ENCODE assay signal across 22 cellular contexts in genomic region chr1:28273216-28273860, GRCh38. TPM values are rescaled to one million over a fixed set of nuclear protein-coding genes. Genes with fewer than 3 reads are reported as not detected.
A peak's percentile ranks its signal among the peaks of the same experiment; 100 is the strongest.
DNase-seq lines count a peak whose midpoint lies in the region; ATAC-seq, FAIRE-seq and TF ChIP-seq lines count a peak whose summit lies in the region.
"Had no signal": no experiment of that assay in that cellular context is flagged by ENCODE, and none has a peak within 500 bp of the region (broad histone marks: within the 10 kb centered on the region; RNA-seq: fewer than 3 reads in every experiment).

No MANE protein-coding gene starts in this region.

- no peak for TF ChIP-seq RAD21 in H1 (IDR thresholded peaks at IDR 0.05 in 1 of 2, conservative IDR thresholded peaks at IDR 0.05 in 1 of 2; ENCODE audit: low read depth in 2 of 2, low read length in 2 of 2)

- H4K91ac ChIP-seq in H1 (replicated peaks; ENCODE audit: insufficient read length, low read length), result no peak overlapping the region

- no peak overlapping the region for H2BK120ac ChIP-seq in H1 (replicated peaks; ENCODE audit: low read depth, low read length)

- H3K56ac ChIP-seq in H1 (replicated peaks; ENCODE audit: insufficient read length, low read depth, low read length), result no peak overlapping the region

- H2AK5ac ChIP-seq in H1 (ENCODE audit: low read depth, low read length), result no peak overlapping the region

- ATAC-seq in left cardiac atrium (no peak), Panc1 (peak; percentile 64; the same call in 1 of the 2 replicates), left lung (no peak)
- ATAC-seq in naive thymus-derived CD8-positive, alpha-beta T cell, result no peak
- ATAC-seq: CD8-positive, alpha-beta T cell; GM12878; Right ventricle myocardium inferior had no signal

- no peaks in the 10 kb centered on the region for H3K27me3 Mint-ChIP-seq in naive thymus-derived CD8-positive, alpha-beta T cell
- H3K27me3 Mint-ChIP-seq in Caco-2 (ENCODE audit: insufficient read depth, unreplicated experiment), result no peaks in the 10 kb centered on the region

- FAIRE-seq in H1 (lab: Jason Lieb, UNC), result no peak
- FAIRE-seq: D721Med, GM12878, GM18507 had no signal

- peaks cover 3 to 9% of the 10 kb centered on the region in 2 experiments for H4K20me1 ChIP-seq in H1 (replicated peaks in 1 of 2; ENCODE audit: control insufficient read depth in 1 of 2, insufficient read depth in 2 of 2, low read length in 2 of 2)

- H3K4ac ChIP-seq in H1 (replicated peaks; ENCODE audit: insufficient read length, low read depth, low read length), result no peak overlapping the region

- H3K4me1 ChIP-seq in cardiac muscle cell (ENCODE audit: low read depth) (peaks cover 6% of the 10 kb centered on the region), Panc1 (ENCODE audit: control insufficient read depth, insufficient read depth, low read length) (no peaks in the 10 kb centered on the region), H1 (replicated peaks in 1 of 4; ENCODE audit: control insufficient read depth in 3 of 4, insufficient read depth in 4 of 4, low read length in 3 of 4) (no peaks in the 10 kb centered on the region), sigmoid colon (no peaks in the 10 kb centered on the region), Caco-2 (no peaks in the 10 kb centered on the region), left lung (no peaks in the 10 kb centered on the region)

- POLR2A ChIA-PET in Panc1 (lab: Charles Lee), result no interaction called here
- POLR2A ChIA-PET in H1 (lab: Charles Lee; ENCODE audit: partially characterized antibody), result interaction anchor here (1.0 to 20.8 kb wide), 8 partner anchors 8 to 311 kb away, joined by 3 to 324 read pairs (median 4); partner anchors contain the start of genes ATP5IF1 and SESN2
- POLR2A ChIA-PET in naive thymus-derived CD8-positive, alpha-beta T cell (lab: Charles Lee), result interaction anchor here (0.6 to 1.0 kb wide), 3 partner anchors 13 to 1027 kb away, joined by 3 to 4 read pairs (median 4); no protein-coding TSS in a partner anchor
- POLR2A ChIA-PET in Caco-2 (lab: Charles Lee), result no interaction called here

- intact Hi-C loops in left cardiac atrium (cut with DNase I) (no loop called here), Panc1 (cut with micrococcal nuclease; ENCODE audit: unreplicated experiment) (no loop called here), sigmoid colon (cut with DNase I) (no loop called here), Caco-2 (cut with micrococcal nuclease; ENCODE audit: unreplicated experiment) (no loop called here), left lung (cut with DNase I) (no loop called here)

- H2BK12ac ChIP-seq in H1 (ENCODE audit: low read depth, low read length), result no peak overlapping the region

- no peak overlapping the region for H3K9ac ChIP-seq in H1 (replicated peaks in 1 of 4; ENCODE audit: extremely low read depth in 1 of 4, low read depth in 3 of 4, low read length in 3 of 4)
- H3K9ac ChIP-seq: BLaER1 had no signal

- peaks cover 0 to 29% of the 10 kb centered on the region in 2 experiments; a peak in 2 of 4 replicates for H3K79me2 ChIP-seq in H1 (ENCODE audit: control insufficient read depth in 1 of 2, insufficient read depth in 2 of 2, low read length in 2 of 2)

- H2BK5ac ChIP-seq in H1 (ENCODE audit: low read depth, low read length), result no peak overlapping the region

- H4K8ac ChIP-seq in H1 (ENCODE audit: extremely low read depth, insufficient read depth, low read length), result peak overlapping the region; percentile 59; the same call in 1 of the 2 replicates

- H3K79me1 ChIP-seq in H1 (ENCODE audit: low read depth, low read length), result peaks cover 3% of the 10 kb centered on the region; the same call in 1 of the 2 replicates

- no peaks in the 10 kb centered on the region for H3K27me3 ChIP-seq in cardiac muscle cell
- H3K27me3 ChIP-seq in Panc1 (ENCODE audit: control insufficient read depth, insufficient read depth, low read length), result no peaks in the 10 kb centered on the region
- no peaks in the 10 kb centered on the region for H3K27me3 ChIP-seq in H1 (replicated peaks in 1 of 4; ENCODE audit: control insufficient read depth in 3 of 4, extremely low read depth in 1 of 4, insufficient read depth in 3 of 4, low read length in 3 of 4)
- no peaks in the 10 kb centered on the region for H3K27me3 ChIP-seq in sigmoid colon
- no peaks in the 10 kb centered on the region for H3K27me3 ChIP-seq in Caco-2 (replicated peaks; ENCODE audit: control insufficient read depth, insufficient read depth, low read length)
- no peaks in the 10 kb centered on the region for H3K27me3 ChIP-seq in left lung
- H3K27me3 ChIP-seq: BLaER1 had no signal

- no peak for TF ChIP-seq EP300 in H1 (IDR thresholded peaks at IDR 0.05; ENCODE audit: borderline replicate concordance in 1 of 2, low read depth in 2 of 2, low read length in 2 of 2)
- no peak for TF ChIP-seq EP300 in sigmoid colon (IDR thresholded peaks at IDR 0.05)

- H3K27ac Mint-ChIP-seq in naive thymus-derived CD8-positive, alpha-beta T cell, result no peak overlapping the region
- no peak overlapping the region for H3K27ac Mint-ChIP-seq in Caco-2 (ENCODE audit: unreplicated experiment)
- H3K27ac Mint-ChIP-seq: CD8-positive, alpha-beta T cell had no signal

- no peak overlapping the region for H3K4me3 Mint-ChIP-seq in naive thymus-derived CD8-positive, alpha-beta T cell
- no peak overlapping the region for H3K4me3 Mint-ChIP-seq in Caco-2 (ENCODE audit: unreplicated experiment)
- H3K4me3 Mint-ChIP-seq: CD8-positive, alpha-beta T cell had no signal

- CTCF ChIA-PET in Panc1 (lab: Charles Lee), result no interaction called here
- CTCF ChIA-PET in H1 (lab: Charles Lee; ENCODE audit: partially characterized antibody), result interaction anchor here (0.5 to 2.9 kb wide), 3 partner anchors 15 to 206 kb away, joined by 3 to 15 read pairs (median 4); no protein-coding TSS in a partner anchor
- CTCF ChIA-PET in Caco-2 (lab: Charles Lee), result no interaction called here

- H3K27ac ChIP-seq in cardiac muscle cell, result peak overlapping the region; percentile 72
- no peak overlapping the region for H3K27ac ChIP-seq in Panc1 (ENCODE audit: low read length)
- H3K27ac ChIP-seq in H1 (ENCODE audit: low read depth, low read length), result no peak overlapping the region
- no peak overlapping the region for H3K27ac ChIP-seq in sigmoid colon
- H3K27ac ChIP-seq in left lung, result no peak overlapping the region
- H3K27ac ChIP-seq: BLaER1 had no signal

- in situ Hi-C loops in Panc1 (cut with HindIII; ENCODE audit: low pct_unique_long_range_greater_than_20kb, low sequenced_read_pairs), result no loop called here

- no peaks in the 10 kb centered on the region for H3K23me2 ChIP-seq in H1 (ENCODE audit: low read depth, low read length)

- H4K5ac ChIP-seq in H1 (ENCODE audit: insufficient read length, low read depth, low read length), result no peak overlapping the region

- no peaks in the 10 kb centered on the region for H3K9me3 Mint-ChIP-seq in naive thymus-derived CD8-positive, alpha-beta T cell
- H3K9me3 Mint-ChIP-seq in Caco-2 (ENCODE audit: unreplicated experiment), result no peaks in the 10 kb centered on the region
- H3K9me3 Mint-ChIP-seq: CD8-positive, alpha-beta T cell had no signal

- TF ChIP-seq POLR2A in H1 (IDR thresholded peaks at IDR 0.05; ENCODE audit: control extremely low read depth in 1 of 2, low read depth in 2 of 2, low read length in 2 of 2) (no peak), sigmoid colon (IDR thresholded peaks at IDR 0.05) (no peak)

- no peak overlapping the region for H3K4me2 ChIP-seq in H1 (ENCODE audit: insufficient read depth in 1 of 2, low read depth in 2 of 2, low read length in 2 of 2)
- H3K4me2 ChIP-seq: BLaER1 had no signal

- TF ChIP-seq CTCF in cardiac muscle cell (IDR thresholded peaks at IDR 0.05; ENCODE audit: low read depth, low read length) (no peak), Panc1 (IDR thresholded peaks at IDR 0.05) (no peak), H1 (IDR thresholded peaks at IDR 0.05; ENCODE audit: control extremely low read depth in 1 of 3, insufficient read depth in 1 of 3, low read depth in 1 of 3, low read length in 3 of 3) (no peak), sigmoid colon (IDR thresholded peaks at IDR 0.05) (no peak), Caco-2 (IDR thresholded peaks at IDR 0.05; ENCODE audit: insufficient read depth in 1 of 2, low read depth in 1 of 2, low read length in 1 of 2, severe bottlenecking in 1 of 2, unreplicated experiment in 1 of 2) (no peak), left lung (IDR thresholded peaks at IDR 0.05) (no peak)

- DNase-seq in cardiac muscle cell (ENCODE audit: low read depth in 1 of 2, low spot score in 1 of 2), result no peak
- DNase-seq in left cardiac atrium, result no peak
- DNase-seq in Panc1 (ENCODE audit: low read depth, low spot score), result no peak
- no peak for DNase-seq in H1 (ENCODE audit: low read depth in 1 of 2, low spot score in 2 of 2)
- DNase-seq in sigmoid colon, result peak; percentile 25
- DNase-seq in naive thymus-derived CD8-positive, alpha-beta T cell, result no peak
- DNase-seq in Caco-2, result no peak
- DNase-seq in left lung, result no peak
- DNase-seq: 8988T; CD8-positive, alpha-beta T cell; DMS79; GDM1; Karpas-422; NCI-H1930; NCI-H2171; NCI-H446 treated with DMSO at 0.1 percent for 48 hours; NCI-H748 treated with DMSO at 0.1 percent for 48 hours had no signal

- H3K4me3 ChIP-seq in cardiac muscle cell (no peak overlapping the region), Panc1 (ENCODE audit: low read depth in 2 of 2, low read length in 2 of 2) (no peak overlapping the region), H1 (ENCODE audit: extremely low read depth in 1 of 4, insufficient read depth in 2 of 4, low read depth in 3 of 4, low read length in 4 of 4) (no peak overlapping the region), sigmoid colon (no peak overlapping the region), Caco-2 (ENCODE audit: low read depth, low read length) (no peak overlapping the region), left lung (no peak overlapping the region)
- H3K4me3 ChIP-seq: BLaER1, GM12878 had no signal

- H3K18ac ChIP-seq in H1 (ENCODE audit: extremely low read depth, low read length), result no peak overlapping the region

- no peaks in the 10 kb centered on the region for H3K4me1 Mint-ChIP-seq in naive thymus-derived CD8-positive, alpha-beta T cell
- no peaks in the 10 kb centered on the region for H3K4me1 Mint-ChIP-seq in Caco-2 (ENCODE audit: low read depth, unreplicated experiment)

- WGBS in H1 (ENCODE audit: extremely low coverage in 1 of 2, insufficient coverage in 1 of 2, insufficient read length in 1 of 2, insufficient replicate concordance in 2 of 2, low coverage in 1 of 2, low lambda C conversion rate in 2 of 2, missing lambda C conversion rate in 1 of 2), 2 experiments, result 94% methylated on average over 17 of the region's 17 CpGs; no CpG with 5 or more reads in 1 of the 2 experiments
- WGBS in sigmoid colon, 2 donors, result 92% methylated on average over 17 of the region's 17 CpGs

- BruUV-seq in Panc1 (replicated peaks; lab: Mats Ljungman, UMichigan) (no TSS peak), Caco-2 (replicated peaks; lab: Mats Ljungman, UMichigan) (no TSS peak)

- no peak overlapping the region for H3K14ac ChIP-seq in H1 (ENCODE audit: insufficient read length)

- no peak overlapping the region for H2BK20ac ChIP-seq in H1 (ENCODE audit: low read length)

- no peak overlapping the region for H3K23ac ChIP-seq in H1 (ENCODE audit: insufficient read length)

- H3K9me3 ChIP-seq in cardiac muscle cell (ENCODE audit: low read depth), result no peaks in the 10 kb centered on the region
- H3K9me3 ChIP-seq in Panc1 (ENCODE audit: control insufficient read depth, insufficient read depth, low read depth, low read length), result no peaks in the 10 kb centered on the region
- no peaks in the 10 kb centered on the region for H3K9me3 ChIP-seq in H1 (ENCODE audit: insufficient read depth in 2 of 2, low read depth in 1 of 2, low read length in 1 of 2)
- H3K9me3 ChIP-seq in sigmoid colon, result no peaks in the 10 kb centered on the region
- no peaks in the 10 kb centered on the region for H3K9me3 ChIP-seq in Caco-2
- H3K9me3 ChIP-seq in left lung, result no peaks in the 10 kb centered on the region
- H3K9me3 ChIP-seq: BLaER1 had no signal

- H2AFZ ChIP-seq in H1 (ENCODE audit: low read length), result no peak overlapping the region

- peaks cover 0 to 41% (median 10%) of the 10 kb centered on the region in 3 donors for H3K36me3 Mint-ChIP-seq in naive thymus-derived CD8-positive, alpha-beta T cell
- peaks cover 76% of the 10 kb centered on the region for H3K36me3 Mint-ChIP-seq in Caco-2 (ENCODE audit: insufficient read depth, unreplicated experiment)

- H2BK15ac ChIP-seq in H1 (ENCODE audit: low read length), result no peak overlapping the region

- H3K36me3 ChIP-seq in cardiac muscle cell (peaks cover 21% of the 10 kb centered on the region), Panc1 (ENCODE audit: control insufficient read depth, insufficient read depth, low read length) (no peaks in the 10 kb centered on the region), H1 (ENCODE audit: control insufficient read depth in 2 of 4, insufficient read depth in 4 of 4, low read length in 3 of 4) (peaks cover 16 to 75% (median 32%) of the 10 kb centered on the region in 4 experiments), sigmoid colon (peaks cover 7 to 92% (median 49%) of the 10 kb centered on the region in 4 donors), Caco-2 (ENCODE audit: control insufficient read depth, insufficient read depth, low read length) (no peaks in the 10 kb centered on the region), left lung (peaks cover 0 to 87% of the 10 kb centered on the region in 2 donors)

RNA-seq across cellular contexts. Expression of gene SESN2, which starts 14.0 kb away (rescaled TPM):
- total RNA-seq in cardiac muscle cell, result 22.3 and 24.6 TPM in 2 replicates
- 24.5 and 24.8 TPM in 2 replicates for polyA plus RNA-seq in cardiac muscle cell
- 1 to 10 TPM; 4.4 to 4.5 TPM for total RNA-seq in left cardiac atrium
- 19.7 TPM for total RNA-seq in Panc1 (2021; ENCODE audit: unreplicated experiment)
- 20.8 TPM for polyA plus RNA-seq in Panc1 (2012; ENCODE audit: insufficient read length)
- 22.6 and 25.1 TPM in 2 replicates for total RNA-seq in H1 (2021; fragmentation: NEBNext Ultra II Directional; extraction: Animal tissue kit (Norgen Biotek cat#: 25700))
- polyA plus RNA-seq in H1 (2011; rRNA removed), result 33.0 and 54.4 TPM in 2 replicates
- 37.0 TPM for polyA plus RNA-seq in H1 (2011; cell fraction: cytosol; rRNA removed)
- polyA plus RNA-seq in H1 (2011; cell fraction: nucleus; rRNA removed), result 57.7 TPM
- 21.4 to 30.0 TPM (median 25.6 TPM) in 4 replicates for polyA plus RNA-seq in H1 (2012, experiment 1 of 2)
- 37.1 TPM for polyA plus RNA-seq in H1 (2012, experiment 2 of 2)
- polyA plus RNA-seq in H1 (2013, experiment 1 of 2), result 20.7 TPM
- 19.6 TPM for polyA plus RNA-seq in H1 (2013, experiment 2 of 2)
- 35.6 and 41.8 TPM in 2 replicates for polyA minus RNA-seq in H1 (2011; rRNA and poly(A)+ RNA removed)
- polyA minus RNA-seq in H1 (2011; cell fraction: cytosol; rRNA and poly(A)+ RNA removed), result 33.8 TPM
- 23.1 TPM for polyA minus RNA-seq in H1 (2011; cell fraction: nucleus; rRNA and poly(A)+ RNA removed)
- total RNA-seq in sigmoid colon, result 1 to 10 TPM; 4.9 to 6.3 (median 5.9) TPM
- polyA plus RNA-seq in sigmoid colon, result 10 to 100 TPM; 12.9 to 36.5 (median 16.8) TPM
- total RNA-seq in naive thymus-derived CD8-positive, alpha-beta T cell, result 1 to 10 TPM; 6.4 to 6.6 TPM
- polyA plus RNA-seq in naive thymus-derived CD8-positive, alpha-beta T cell, result 1 to 10 TPM; 1.6 to 8.2 (median 4.7) TPM
- 33.2 and 34.5 TPM in 2 replicates for total RNA-seq in Caco-2 (2022)
- 10 to 100 TPM; 14.6 to 17.6 TPM for total RNA-seq in left lung

RNA-seq across cellular contexts. Expression of gene ATP5IF1, which starts 37.4 kb away (rescaled TPM):
- total RNA-seq in cardiac muscle cell (1,032 and 1,070 TPM in 2 replicates), left cardiac atrium (100 to 1,000 TPM; 241 to 296 TPM), Panc1 (2021; ENCODE audit: unreplicated experiment) (94.5 TPM), sigmoid colon (100 to 1,000 TPM; 167 to 260 (median 205) TPM), Caco-2 (2022) (126 and 130 TPM in 2 replicates), left lung (100 to 1,000 TPM in 1 of 2 donors, 10 to 100 TPM in 1; 97.5 to 150 TPM)
- polyA plus RNA-seq in cardiac muscle cell (966 and 1,056 TPM in 2 replicates), H1 (2011; rRNA removed) (242 and 292 TPM in 2 replicates), sigmoid colon (1,000 to 10,000 TPM in 1 of 3 donors, 100 to 1,000 TPM in 2; 663 to 1,120 (median 759) TPM)
- 228 TPM for polyA plus RNA-seq in Panc1 (2012; ENCODE audit: insufficient read length)
- total RNA-seq in H1 (2021; fragmentation: NEBNext Ultra II Directional; extraction: Animal tissue kit (Norgen Biotek cat#: 25700)), result 198 and 202 TPM in 2 replicates
- 541 TPM for polyA plus RNA-seq in H1 (2011; cell fraction: cytosol; rRNA removed)
- 149 TPM for polyA plus RNA-seq in H1 (2011; cell fraction: nucleus; rRNA removed)
- 353 to 427 TPM (median 404 TPM) in 4 replicates for polyA plus RNA-seq in H1 (2012, experiment 1 of 2)
- polyA plus RNA-seq in H1 (2012, experiment 2 of 2), result 148 TPM
- polyA plus RNA-seq in H1 (2013, experiment 1 of 2), result 547 TPM
- polyA plus RNA-seq in H1 (2013, experiment 2 of 2), result 580 TPM
- polyA minus RNA-seq in H1 (2011; rRNA and poly(A)+ RNA removed), result 16.3 and 22.7 TPM in 2 replicates
- polyA minus RNA-seq in H1 (2011; cell fraction: cytosol; rRNA and poly(A)+ RNA removed), result 88.7 TPM
- polyA minus RNA-seq in H1 (2011; cell fraction: nucleus; rRNA and poly(A)+ RNA removed), result 56.0 TPM
- total RNA-seq in naive thymus-derived CD8-positive, alpha-beta T cell, result 100 to 1,000 TPM; 113 to 120 TPM
- polyA plus RNA-seq in naive thymus-derived CD8-positive, alpha-beta T cell, result 100 to 1,000 TPM; 468 to 666 (median 606) TPM

RNA-seq across cellular contexts. Expression of gene DNAJC8, which starts 40.5 kb away (rescaled TPM):
- total RNA-seq in cardiac muscle cell, result 51.9 and 72.3 TPM in 2 replicates
- polyA plus RNA-seq in cardiac muscle cell, result 117 and 137 TPM in 2 replicates
- total RNA-seq in left cardiac atrium, result 10 to 100 TPM; 59.6 to 62.1 TPM
- 127 TPM for total RNA-seq in Panc1 (2021; ENCODE audit: unreplicated experiment)
- polyA plus RNA-seq in Panc1 (2012; ENCODE audit: insufficient read length), result 94.8 TPM
- 129 and 134 TPM in 2 replicates for total RNA-seq in H1 (2021; fragmentation: NEBNext Ultra II Directional; extraction: Animal tissue kit (Norgen Biotek cat#: 25700))
- 74.1 and 116 TPM in 2 replicates for polyA plus RNA-seq in H1 (2011; rRNA removed)
- polyA plus RNA-seq in H1 (2011; cell fraction: cytosol; rRNA removed), result 105 TPM
- 44.7 TPM for polyA plus RNA-seq in H1 (2011; cell fraction: nucleus; rRNA removed)
- polyA plus RNA-seq in H1 (2012, experiment 1 of 2), result 116 to 133 TPM (median 119 TPM) in 4 replicates
- 116 TPM for polyA plus RNA-seq in H1 (2012, experiment 2 of 2)
- polyA plus RNA-seq in H1 (2013, experiment 1 of 2), result 155 TPM
- 156 TPM for polyA plus RNA-seq in H1 (2013, experiment 2 of 2)
- 31.2 and 38.8 TPM in 2 replicates for polyA minus RNA-seq in H1 (2011; rRNA and poly(A)+ RNA removed)
- 19.2 TPM for polyA minus RNA-seq in H1 (2011; cell fraction: cytosol; rRNA and poly(A)+ RNA removed)
- 23.8 TPM for polyA minus RNA-seq in H1 (2011; cell fraction: nucleus; rRNA and poly(A)+ RNA removed)
- 10 to 100 TPM; 87.8 to 94.3 (median 94.2) TPM for total RNA-seq in sigmoid colon
- polyA plus RNA-seq in sigmoid colon, result 10 to 100 TPM; 64.5 to 79.3 (median 73.2) TPM
- 10 to 100 TPM; 68.1 to 79.4 TPM for total RNA-seq in naive thymus-derived CD8-positive, alpha-beta T cell
- polyA plus RNA-seq in naive thymus-derived CD8-positive, alpha-beta T cell, result 100 to 1,000 TPM; 145 to 156 (median 151) TPM
- 67.3 and 69.4 TPM in 2 replicates for total RNA-seq in Caco-2 (2022)
- total RNA-seq in left lung, result 10 to 100 TPM; 65.2 to 74.3 TPM

RNA-seq across cellular contexts. Expression of gene MED18, which starts 55.5 kb away (rescaled TPM):
- total RNA-seq in cardiac muscle cell (11.5 and 14.9 TPM in 2 replicates), left cardiac atrium (1 to 10 TPM; 8.1 to 9.5 TPM), Panc1 (2021; ENCODE audit: unreplicated experiment) (21.7 TPM), sigmoid colon (10 to 100 TPM in 3 of 4 donors, 1 to 10 TPM in 1; 5.2 to 21.6 (median 12.7) TPM), Caco-2 (2022) (7.3 and 9.0 TPM in 2 replicates), left lung (10 to 100 TPM; 13.2 to 16.6 TPM)
- polyA plus RNA-seq in cardiac muscle cell (14.1 and 17.6 TPM in 2 replicates), H1 (2011; rRNA removed) (17.3 and 17.5 TPM in 2 replicates), sigmoid colon (10 to 100 TPM; 16.2 to 31.8 (median 31.0) TPM)
- 27.9 TPM for polyA plus RNA-seq in Panc1 (2012; ENCODE audit: insufficient read length)
- 10.4 and 13.7 TPM in 2 replicates for total RNA-seq in H1 (2021; fragmentation: NEBNext Ultra II Directional; extraction: Animal tissue kit (Norgen Biotek cat#: 25700))
- 16.2 TPM for polyA plus RNA-seq in H1 (2011; cell fraction: cytosol; rRNA removed)
- 16.7 TPM for polyA plus RNA-seq in H1 (2011; cell fraction: nucleus; rRNA removed)
- polyA plus RNA-seq in H1 (2012, experiment 1 of 2), result 16.1 to 19.7 TPM (median 16.4 TPM) in 4 replicates
- 22.1 TPM for polyA plus RNA-seq in H1 (2012, experiment 2 of 2)
- polyA plus RNA-seq in H1 (2013, experiment 1 of 2), result 8.0 TPM
- polyA plus RNA-seq in H1 (2013, experiment 2 of 2), result 8.4 TPM
- 42.5 and 46.4 TPM in 2 replicates for polyA minus RNA-seq in H1 (2011; rRNA and poly(A)+ RNA removed)
- 19.9 TPM for polyA minus RNA-seq in H1 (2011; cell fraction: cytosol; rRNA and poly(A)+ RNA removed)
- 10.2 TPM for polyA minus RNA-seq in H1 (2011; cell fraction: nucleus; rRNA and poly(A)+ RNA removed)
- 10 to 100 TPM; 13.4 to 13.8 TPM for total RNA-seq in naive thymus-derived CD8-positive, alpha-beta T cell
- 1 to 10 TPM; 2.9 to 7.9 (median 3.7) TPM for polyA plus RNA-seq in naive thymus-derived CD8-positive, alpha-beta T cell

Comparison
In these comparisons a context has a peak if more than half of its experiments do, and no peak if none do; other contexts are left out.
1. POLR2A ChIA-PET loops: an anchor here in H1 (1.0 to 20.8 kb wide) and naive thymus-derived CD8-positive, alpha-beta T cell (0.6 to 1.0 kb wide); none called in Panc1 and Caco-2.